Comparison of ENCODE assay signal across 37 cellular contexts in genomic region chr5:141196363-141196762, GRCh38. TPM values are rescaled to one million over a fixed set of nuclear protein-coding genes. Genes with fewer than 3 reads are reported as not detected.
"Had no signal": no experiment of that assay in that cellular context is flagged by ENCODE, and none has a peak within 500 bp of the region (broad histone marks: within the 10 kb centered on the region; RNA-seq: fewer than 3 reads in every experiment).

No MANE protein-coding gene starts in this region.

- H3K4me1 ChIP-seq: adrenal gland, body of pancreas, breast epithelium had no signal

- H3K27me3 ChIP-seq: adrenal gland, body of pancreas, brain microvascular endothelial cell, breast epithelium had no signal

- ATAC-seq: activated CD8-positive, alpha-beta T cell treated with anti-CD3 and anti-CD28 coated beads for 36 hours; activated naive CD4-positive, alpha-beta T cell treated with anti-CD3 and anti-CD28 coated beads, Interleukin-2, amount 50 U/mL, for 72 hours; activated T-cell treated with anti-CD3 and anti-CD28 coated beads, Interleukin-2, amount 50 U/mL, for 4 hours; activated T-cell treated with anti-CD3 and anti-CD28 coated beads, Interleukin-2, amount 50 U/mL, for 72 hours; activated T-helper 17 cell treated with anti-CD3 and anti-CD28 coated beads, Interleukin-2, amount 50 U/mL, for 72 hours; body of pancreas had no signal

- DNase-seq: activated B cell treated with CpG ODN at 0.5 μM for 24 hours; activated CD4-positive, alpha-beta memory T cell treated with anti-CD3 and anti-CD28 coated beads for 36 hours; activated CD4-positive, alpha-beta T cell treated with anti-CD3 and anti-CD28 coated beads for 4 hours; activated CD4-positive, alpha-beta T cell treated with anti-CD3 and anti-CD28 coated beads, Interleukin-2, amount 10 ng/mL, durations not matched to agents 24 days and 14 days; activated CD4-positive, alpha-beta T cell treated with anti-CD3 and anti-CD28 coated beads, Interleukin-2, amount 50 U/mL, for 1 hour; activated CD4-positive, alpha-beta T cell treated with anti-CD3 and anti-CD28 coated beads, Interleukin-2, amount 50 U/mL, for 4 hours; activated CD4-positive, CD25-positive, alpha-beta regulatory T cell treated with anti-CD3 and anti-CD28 coated beads, Interleukin-2, amount 50 U/mL, for 72 hours; activated CD8-positive, alpha-beta memory T cell treated with anti-CD3 and anti-CD28 coated beads, Interleukin-2, amount 50 U/mL, for 4 hours; activated CD8-positive, alpha-beta T cell treated with anti-CD3 and anti-CD28 coated beads for 36 hours; activated effector memory CD4-positive, alpha-beta T cell treated with anti-CD3 and anti-CD28 coated beads, Interleukin-2, amount 50 U/mL, for 16 hours; activated gamma-delta T cell treated with Interleukin-2 at 50 U/mL for 16 hours; activated naive CD4-positive, alpha-beta T cell; activated naive CD4-positive, alpha-beta T cell treated with anti-CD3 and anti-CD28 coated beads for 36 hours; activated naive CD4-positive, alpha-beta T cell treated with anti-CD3 and anti-CD28 coated beads, Interleukin-2, amount 50 U/mL, for 16 hours; activated naive CD8-positive, alpha-beta T cell treated with anti-CD3 and anti-CD28 coated beads for 36 hours; activated T-cell treated with anti-CD3 and anti-CD28 coated beads for 4 hours; activated T-cell treated with anti-CD3 and anti-CD28 coated beads, Interleukin-2, amount 50 U/mL, for 1 hour; activated T-cell treated with anti-CD3 and anti-CD28 coated beads, Interleukin-2, amount 50 U/mL, for 4 hours; activated T-cell treated with anti-CD3 and anti-CD28 coated beads, Interleukin-2, amount 50 U/mL, for 72 hours; adrenal gland; amniotic stem cell; aorta; body of pancreas; brain microvascular endothelial cell; caudate nucleus; cerebellar nuclear complex; T-helper 1 cell; T-helper 2 cell; T-helper 9 cell had no signal

- H3K27ac ChIP-seq: adrenal gland, body of pancreas, brain microvascular endothelial cell, breast epithelium, VCaP had no signal

- H3K4me3 ChIP-seq: adrenal gland, body of pancreas, breast epithelium had no signal

- H3K36me3 ChIP-seq: adrenal gland, brain microvascular endothelial cell, breast epithelium had no signal

- FAIRE-seq: astrocyte, TTC549 had no signal

RNA-seq across cellular contexts. Expression of gene PCDHB11, which starts 3.1 kb away (rescaled TPM):
- total RNA-seq: activated B cell treated with CpG ODN at 0.5 μM for 24 hours; activated CD4-positive, alpha-beta memory T cell treated with anti-CD3 and anti-CD28 coated beads for 36 hours; activated CD4-positive, alpha-beta T cell treated with anti-CD3 and anti-CD28 coated beads, Interleukin-2, amount 10 ng/mL, durations not matched to agents 24 days and 14 days; activated CD8-positive, alpha-beta memory T cell treated with anti-CD3 and anti-CD28 coated beads for 36 hours; activated CD8-positive, alpha-beta T cell treated with anti-CD3 and anti-CD28 coated beads for 36 hours; activated naive CD4-positive, alpha-beta T cell treated with anti-CD3 and anti-CD28 coated beads for 36 hours; activated naive CD4-positive, alpha-beta T cell treated with anti-CD3 and anti-CD28 coated beads, Interleukin-2, amount 50 U/mL, for 72 hours; activated naive CD8-positive, alpha-beta T cell treated with anti-CD3 and anti-CD28 coated beads for 36 hours; activated T-cell treated with anti-CD3 and anti-CD28 coated beads, Interleukin-2, amount 50 U/mL, for 4 hours; activated T-cell treated with anti-CD3 and anti-CD28 coated beads, Interleukin-2, amount 50 U/mL, for 72 hours; activated T-helper 1 cell treated with anti-CD3 and anti-CD28 coated beads, Interleukin-12 subunit alpha, Interleukin-12 subunit beta, Interleukin-2, Interleukin-4 antibody, amounts not matched to agents 30 ng/mL and 10 ng/mL and 1 ng/mL, durations not matched to agents 14 hours and 24 hours and 36 hours; activated T-helper 17 cell treated with anti-CD3 and anti-CD28 coated beads, Interleukin-2, amount 50 U/mL, for 72 hours had no signal

RNA-seq across cellular contexts. Expression of gene PCDHB10, which starts 4.2 kb away (rescaled TPM):
- total RNA-seq: activated B cell treated with CpG ODN at 0.5 μM for 24 hours; activated CD4-positive, alpha-beta memory T cell treated with anti-CD3 and anti-CD28 coated beads for 36 hours; activated CD4-positive, alpha-beta T cell treated with anti-CD3 and anti-CD28 coated beads, Interleukin-2, amount 10 ng/mL, durations not matched to agents 24 days and 14 days; activated CD8-positive, alpha-beta memory T cell treated with anti-CD3 and anti-CD28 coated beads for 36 hours; activated CD8-positive, alpha-beta T cell treated with anti-CD3 and anti-CD28 coated beads for 36 hours; activated naive CD4-positive, alpha-beta T cell treated with anti-CD3 and anti-CD28 coated beads for 36 hours; activated naive CD4-positive, alpha-beta T cell treated with anti-CD3 and anti-CD28 coated beads, Interleukin-2, amount 50 U/mL, for 72 hours; activated naive CD8-positive, alpha-beta T cell treated with anti-CD3 and anti-CD28 coated beads for 36 hours; activated T-cell treated with anti-CD3 and anti-CD28 coated beads, Interleukin-2, amount 50 U/mL, for 72 hours; activated T-helper 1 cell treated with anti-CD3 and anti-CD28 coated beads, Interleukin-12 subunit alpha, Interleukin-12 subunit beta, Interleukin-2, Interleukin-4 antibody, amounts not matched to agents 30 ng/mL and 10 ng/mL and 1 ng/mL, durations not matched to agents 14 hours and 24 hours and 36 hours; activated T-helper 17 cell treated with anti-CD3 and anti-CD28 coated beads, Interleukin-2, amount 50 U/mL, for 72 hours had no signal

RNA-seq across cellular contexts. Expression of gene PCDHB9, which starts 9.4 kb away (rescaled TPM):
- total RNA-seq: activated CD4-positive, alpha-beta memory T cell treated with anti-CD3 and anti-CD28 coated beads for 36 hours; activated CD4-positive, alpha-beta T cell treated with anti-CD3 and anti-CD28 coated beads, Interleukin-2, amount 10 ng/mL, durations not matched to agents 24 days and 14 days; activated CD8-positive, alpha-beta memory T cell treated with anti-CD3 and anti-CD28 coated beads for 36 hours; activated CD8-positive, alpha-beta T cell treated with anti-CD3 and anti-CD28 coated beads for 36 hours; activated naive CD4-positive, alpha-beta T cell treated with anti-CD3 and anti-CD28 coated beads for 36 hours; activated naive CD4-positive, alpha-beta T cell treated with anti-CD3 and anti-CD28 coated beads, Interleukin-2, amount 50 U/mL, for 72 hours; activated naive CD8-positive, alpha-beta T cell treated with anti-CD3 and anti-CD28 coated beads for 36 hours; activated T-cell treated with anti-CD3 and anti-CD28 coated beads, Interleukin-2, amount 50 U/mL, for 4 hours; activated T-helper 1 cell treated with anti-CD3 and anti-CD28 coated beads, Interleukin-12 subunit alpha, Interleukin-12 subunit beta, Interleukin-2, Interleukin-4 antibody, amounts not matched to agents 30 ng/mL and 10 ng/mL and 1 ng/mL, durations not matched to agents 14 hours and 24 hours and 36 hours; activated T-helper 17 cell treated with anti-CD3 and anti-CD28 coated beads, Interleukin-2, amount 50 U/mL, for 72 hours had no signal

RNA-seq across cellular contexts. Expression of gene PCDHB12, which starts 12.2 kb away (rescaled TPM):
- total RNA-seq: activated B cell treated with CpG ODN at 0.5 μM for 24 hours; activated CD4-positive, alpha-beta memory T cell treated with anti-CD3 and anti-CD28 coated beads for 36 hours; activated CD4-positive, alpha-beta T cell treated with anti-CD3 and anti-CD28 coated beads, Interleukin-2, amount 10 ng/mL, durations not matched to agents 24 days and 14 days; activated CD8-positive, alpha-beta memory T cell treated with anti-CD3 and anti-CD28 coated beads for 36 hours; activated CD8-positive, alpha-beta T cell treated with anti-CD3 and anti-CD28 coated beads for 36 hours; activated naive CD4-positive, alpha-beta T cell treated with anti-CD3 and anti-CD28 coated beads for 36 hours; activated naive CD4-positive, alpha-beta T cell treated with anti-CD3 and anti-CD28 coated beads, Interleukin-2, amount 50 U/mL, for 72 hours; activated naive CD8-positive, alpha-beta T cell treated with anti-CD3 and anti-CD28 coated beads for 36 hours; activated T-cell treated with anti-CD3 and anti-CD28 coated beads, Interleukin-2, amount 50 U/mL, for 4 hours; activated T-cell treated with anti-CD3 and anti-CD28 coated beads, Interleukin-2, amount 50 U/mL, for 72 hours; activated T-helper 1 cell treated with anti-CD3 and anti-CD28 coated beads, Interleukin-12 subunit alpha, Interleukin-12 subunit beta, Interleukin-2, Interleukin-4 antibody, amounts not matched to agents 30 ng/mL and 10 ng/mL and 1 ng/mL, durations not matched to agents 14 hours and 24 hours and 36 hours; activated T-helper 17 cell treated with anti-CD3 and anti-CD28 coated beads, Interleukin-2, amount 50 U/mL, for 72 hours had no signal

RNA-seq across cellular contexts. Expression of gene PCDHB16, which starts 14.2 kb away (rescaled TPM):
- total RNA-seq: activated B cell treated with CpG ODN at 0.5 μM for 24 hours; activated CD4-positive, alpha-beta memory T cell treated with anti-CD3 and anti-CD28 coated beads for 36 hours; activated CD4-positive, alpha-beta T cell treated with anti-CD3 and anti-CD28 coated beads, Interleukin-2, amount 10 ng/mL, durations not matched to agents 24 days and 14 days; activated CD8-positive, alpha-beta memory T cell treated with anti-CD3 and anti-CD28 coated beads for 36 hours; activated CD8-positive, alpha-beta T cell treated with anti-CD3 and anti-CD28 coated beads for 36 hours; activated naive CD4-positive, alpha-beta T cell treated with anti-CD3 and anti-CD28 coated beads for 36 hours; activated naive CD4-positive, alpha-beta T cell treated with anti-CD3 and anti-CD28 coated beads, Interleukin-2, amount 50 U/mL, for 72 hours; activated naive CD8-positive, alpha-beta T cell treated with anti-CD3 and anti-CD28 coated beads for 36 hours; activated T-cell treated with anti-CD3 and anti-CD28 coated beads, Interleukin-2, amount 50 U/mL, for 4 hours; activated T-cell treated with anti-CD3 and anti-CD28 coated beads, Interleukin-2, amount 50 U/mL, for 72 hours; activated T-helper 1 cell treated with anti-CD3 and anti-CD28 coated beads, Interleukin-12 subunit alpha, Interleukin-12 subunit beta, Interleukin-2, Interleukin-4 antibody, amounts not matched to agents 30 ng/mL and 10 ng/mL and 1 ng/mL, durations not matched to agents 14 hours and 24 hours and 36 hours; activated T-helper 17 cell treated with anti-CD3 and anti-CD28 coated beads, Interleukin-2, amount 50 U/mL, for 72 hours had no signal
